In genomic region chr18:32095571-32096229, GRCh38 we compare ENCODE assay signal across 17 cellular contexts. TPM values are rescaled to one million over a fixed set of nuclear protein-coding genes. Genes with fewer than 3 reads are reported as not detected.
DNase-seq lines count a peak whose midpoint lies in the region; ATAC-seq and TF ChIP-seq lines count a peak whose summit lies in the region.
"Had no signal": no experiment of that assay in that cellular context is flagged by ENCODE, and none has a peak within 500 bp of the region (broad histone marks: within the 10 kb centered on the region; RNA-seq: fewer than 3 reads in every experiment).

No MANE protein-coding gene starts in this region.

- no peaks in the 10 kb centered on the region for H3K9me3 Mint-ChIP-seq in activated T-cell treated with anti-CD3 and anti-CD28 coated beads, Interleukin-2, amount 50 U/mL, for 72 hours
- H3K9me3 Mint-ChIP-seq in brain = peaks cover 0 to 1% (median under 1%) of the 10 kb centered on the region in 5 experiments
- H3K9me3 Mint-ChIP-seq in stimulated activated effector memory CD8-positive, alpha-beta T cell treated with anti-CD3 and anti-CD28 coated beads, Interleukin-12 subunit alpha, Interleukin-12 subunit beta, amount 100 ng/mL, for 72 hours = no peaks in the 10 kb centered on the region
- no peaks in the 10 kb centered on the region for H3K9me3 Mint-ChIP-seq in Calu3 (ENCODE audit: low read depth, unreplicated experiment)

- peak overlapping the region; percentile 11; the same call in 1 of the 2 replicates for H3K4me3 ChIP-seq in SK-N-MC
- H3K4me3 ChIP-seq: skin epidermis had no signal

- intact Hi-C loops in Calu3 (cut with micrococcal nuclease; ENCODE audit: unreplicated experiment) = no loop called here

- peaks cover 50% of the 10 kb centered on the region for H3K36me3 ChIP-seq in SK-N-MC (ENCODE audit: insufficient read depth, low read length)

- TF ChIP-seq CTCF in brain (conservative IDR thresholded peaks at IDR 0.05) (no peak), Calu3 (IDR thresholded peaks at IDR 0.05; ENCODE audit: unreplicated experiment) (no peak)

- no peak overlapping the region for H3K27ac ChIP-seq in SK-N-MC
- H3K27ac ChIP-seq: KMS-11, parathyroid adenoma, skin epidermis had no signal

- BruUV-seq in Calu3 (replicated peaks; lab: Mats Ljungman, UMichigan) = no TSS peak

- no peak for DNase-seq in activated T-cell treated with anti-CD3 and anti-CD28 coated beads, Interleukin-2, amount 50 U/mL, for 72 hours
- DNase-seq in activated T-cell treated with anti-CD3 and anti-CD28 coated beads for 4 hours (no peak), SK-N-MC (ENCODE audit: low read depth, low spot score) (no peak), GOT3 (lab: John Stamatoyannopoulos, UW) (no peak), Calu3 (no peak)
- DNase-seq in stimulated activated effector memory CD8-positive, alpha-beta T cell treated with anti-CD3 and anti-CD28 coated beads, Interleukin-12 subunit alpha, Interleukin-12 subunit beta, amount 100 ng/mL, for 72 hours (ENCODE audit: low spot score in 2 of 2) = peak in 1 of 2 donors; percentile 40
- DNase-seq: caudate nucleus, hippocampal formation, kidney glomerular epithelial cell, midbrain, T1000 had no signal

- peak overlapping the region; percentile 82 to 97 for H3K4me3 Mint-ChIP-seq in activated T-cell treated with anti-CD3 and anti-CD28 coated beads, Interleukin-2, amount 50 U/mL, for 72 hours
- peak overlapping the region; percentile 1 to 99 (median 89) for H3K4me3 Mint-ChIP-seq in brain
- H3K4me3 Mint-ChIP-seq in stimulated activated effector memory CD8-positive, alpha-beta T cell treated with anti-CD3 and anti-CD28 coated beads, Interleukin-12 subunit alpha, Interleukin-12 subunit beta, amount 100 ng/mL, for 72 hours = peak overlapping the region; percentile 96
- no peak overlapping the region for H3K4me3 Mint-ChIP-seq in Calu3 (ENCODE audit: low read depth, unreplicated experiment)

- H3K9ac ChIP-seq in SK-N-MC (ENCODE audit: insufficient read length) = no peak overlapping the region
- H3K9ac ChIP-seq: KMS-11, parathyroid adenoma had no signal

- no peak for ATAC-seq in activated T-cell treated with anti-CD3 and anti-CD28 coated beads, Interleukin-2, amount 50 U/mL, for 72 hours (replicated peaks in 1 of 2)
- ATAC-seq in stimulated activated effector memory CD8-positive, alpha-beta T cell treated with anti-CD3 and anti-CD28 coated beads, Interleukin-12 subunit alpha, Interleukin-12 subunit beta, amount 100 ng/mL, for 72 hours = no peak
- no peak for ATAC-seq in HG02678 (IDR thresholded peaks at IDR 0.05; ENCODE audit: unreplicated experiment)
- ATAC-seq: Right ventricle myocardium inferior had no signal

- peak overlapping the region; percentile 85 for H3K27ac Mint-ChIP-seq in activated T-cell treated with anti-CD3 and anti-CD28 coated beads, Interleukin-2, amount 50 U/mL, for 72 hours
- H3K27ac Mint-ChIP-seq in brain (peak overlapping the region in 3 of 5 experiments; percentile 25 to 69 (median 25)), Calu3 (ENCODE audit: unreplicated experiment) (no peak overlapping the region)
- H3K27ac Mint-ChIP-seq in stimulated activated effector memory CD8-positive, alpha-beta T cell treated with anti-CD3 and anti-CD28 coated beads, Interleukin-12 subunit alpha, Interleukin-12 subunit beta, amount 100 ng/mL, for 72 hours = peak overlapping the region; percentile 97

- no peaks in the 10 kb centered on the region for H3K9me3 ChIP-seq in SK-N-MC (ENCODE audit: low read depth, low read length)

- H3K27me3 Mint-ChIP-seq in activated T-cell treated with anti-CD3 and anti-CD28 coated beads, Interleukin-2, amount 50 U/mL, for 72 hours (ENCODE audit: low read depth) = no peaks in the 10 kb centered on the region
- H3K27me3 Mint-ChIP-seq in brain (peaks cover 5% of the 10 kb centered on the region), Calu3 (ENCODE audit: unreplicated experiment) (no peaks in the 10 kb centered on the region)

- H3K36me3 Mint-ChIP-seq in activated T-cell treated with anti-CD3 and anti-CD28 coated beads, Interleukin-2, amount 50 U/mL, for 72 hours (ENCODE audit: insufficient read depth in 2 of 2) = peaks cover 22 to 28% of the 10 kb centered on the region in 2 donors
- H3K36me3 Mint-ChIP-seq in brain (peaks cover 59% of the 10 kb centered on the region), Calu3 (ENCODE audit: insufficient read depth, unreplicated experiment) (peaks cover 38% of the 10 kb centered on the region)
- H3K36me3 Mint-ChIP-seq in stimulated activated effector memory CD8-positive, alpha-beta T cell treated with anti-CD3 and anti-CD28 coated beads, Interleukin-12 subunit alpha, Interleukin-12 subunit beta, amount 100 ng/mL, for 72 hours = peaks cover 86% of the 10 kb centered on the region

- H3K4me1 Mint-ChIP-seq in activated T-cell treated with anti-CD3 and anti-CD28 coated beads, Interleukin-2, amount 50 U/mL, for 72 hours (ENCODE audit: low read depth) = peaks cover 51% of the 10 kb centered on the region
- H3K4me1 Mint-ChIP-seq in brain (peaks cover 52% of the 10 kb centered on the region), Calu3 (ENCODE audit: low read depth, unreplicated experiment) (peaks cover 41% of the 10 kb centered on the region)
- H3K4me1 Mint-ChIP-seq in stimulated activated effector memory CD8-positive, alpha-beta T cell treated with anti-CD3 and anti-CD28 coated beads, Interleukin-12 subunit alpha, Interleukin-12 subunit beta, amount 100 ng/mL, for 72 hours = peaks cover 47% of the 10 kb centered on the region

- CTCF ChIA-PET in Calu3 (lab: Charles Lee) = no interaction called here

RNA-seq across cellular contexts. Expression of gene RNF138, which starts 4.0 kb away (rescaled TPM):
- total RNA-seq in activated T-cell treated with anti-CD3 and anti-CD28 coated beads, Interleukin-2, amount 50 U/mL, for 72 hours = 10 to 100 TPM; 74.7 to 79.9 TPM
- 14.9 TPM for polyA plus RNA-seq in brain (ENCODE audit: insufficient read depth, low read depth, low replicate concordance)
- total RNA-seq in Calu3 (2022) = 34.6 and 38.9 TPM in 2 replicates
